Comparison of ENCODE assay signal across 8 cellular contexts in the genomic region with DNA sequence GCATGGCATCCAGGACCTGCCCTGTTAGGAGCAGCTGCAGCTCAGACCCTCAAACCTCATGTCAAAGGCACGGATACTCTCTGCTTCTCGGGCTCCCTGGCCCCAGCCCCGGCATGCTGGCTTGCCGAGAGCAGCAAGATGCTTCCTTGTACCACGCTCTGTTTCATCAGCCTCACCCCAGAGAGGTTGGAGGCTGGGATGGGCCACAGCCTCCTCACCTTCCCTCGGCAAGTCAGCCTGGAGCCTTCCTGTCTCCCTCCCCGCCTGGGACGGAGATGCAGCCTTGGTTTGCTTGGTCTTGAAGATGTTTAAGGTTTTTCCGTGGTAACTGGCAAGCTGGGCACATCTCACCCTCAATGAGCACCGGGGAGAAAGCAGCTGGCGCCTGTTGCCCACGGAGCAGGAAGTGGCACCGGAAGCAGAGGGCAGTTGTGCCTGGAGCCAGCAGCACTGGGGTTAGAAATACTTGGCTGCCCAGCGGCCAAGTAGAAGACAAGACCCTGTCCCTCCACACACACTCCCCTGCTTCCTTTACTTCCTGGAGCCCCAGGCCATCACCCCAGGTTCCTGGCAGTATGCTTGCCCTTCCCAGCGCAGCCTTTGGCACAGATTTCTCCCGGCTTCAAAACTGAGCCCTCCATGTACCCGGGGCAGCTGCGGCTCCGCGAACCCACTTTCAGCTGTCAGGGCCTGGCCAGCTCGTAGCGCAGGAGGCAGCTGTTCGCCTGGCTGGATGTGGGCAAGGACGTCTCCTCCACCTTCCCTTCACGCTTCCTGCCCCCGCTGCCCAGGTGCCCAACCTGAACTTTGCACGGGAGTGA. TPM values are rescaled to one million over a fixed set of nuclear protein-coding genes. Genes with fewer than 3 reads are reported as not detected.
DNase-seq lines count a peak whose midpoint lies in the region; ATAC-seq, FAIRE-seq and TF ChIP-seq lines count a peak whose summit lies in the region.
"Had no signal": no experiment of that assay in that cellular context is flagged by ENCODE, and none has a peak within 500 bp of the region (broad histone marks: within the 10 kb centered on the region; RNA-seq: fewer than 3 reads in every experiment).

No MANE protein-coding gene starts in this region.

- POLR2A ChIA-PET in OCI-LY7 (lab: Charles Lee), result interaction anchor here (1.0 kb wide), 1 partner anchor 96 kb away, joined by 3 read pairs; no protein-coding TSS in a partner anchor

- H3K4me1 ChIP-seq in OCI-LY7 (ENCODE audit: insufficient read depth, low read length, poor library complexity, severe bottlenecking) (peaks cover 35% of the 10 kb centered on the region), liver (ENCODE audit: control insufficient read depth in 4 of 4, insufficient read depth in 4 of 4, low read length in 3 of 4) (peaks cover 0 to 9% (median 0%) of the 10 kb centered on the region in 4 donors)

- H3K4me2 ChIP-seq in OCI-LY7 (ENCODE audit: low read length), result peak overlapping the region; percentile 10; the same call in 1 of the 2 replicates

- peak overlapping the region; percentile 79 for H3K27ac Mint-ChIP-seq in stimulated activated naive B cell treated with anti-CD40 and anti-IgM and Interleukin-4, amounts not matched to agents 10 μg/mL and 1 μg/mL and 100 μg/mL, for 72 hours

- H3K27ac ChIP-seq in OCI-LY7 (ENCODE audit: low read depth, low read length, poor library complexity, severe bottlenecking) (no peak overlapping the region), liver (ENCODE audit: low read depth in 1 of 2, low read length in 2 of 2) (peak overlapping the region in 1 of 2 donors; percentile 4)
- H3K27ac ChIP-seq: cardiac muscle cell had no signal

- H2AFZ ChIP-seq in OCI-LY7 (ENCODE audit: low read length), result peak overlapping the region; percentile 19; the same call in 1 of the 2 replicates

- H3K4me3 Mint-ChIP-seq in stimulated activated naive B cell treated with anti-CD40 and anti-IgM and Interleukin-4, amounts not matched to agents 10 μg/mL and 1 μg/mL and 100 μg/mL, for 72 hours, result peak overlapping the region; percentile 39 to 70

- H3K79me2 ChIP-seq in OCI-LY7 (ENCODE audit: insufficient read depth, low read depth, low read length), result no peaks in the 10 kb centered on the region

- no peaks in the 10 kb centered on the region for H4K20me1 ChIP-seq in OCI-LY7 (ENCODE audit: insufficient read depth, low read length)

- H3K27me3 Mint-ChIP-seq in stimulated activated naive B cell treated with anti-CD40 and anti-IgM and Interleukin-4, amounts not matched to agents 10 μg/mL and 1 μg/mL and 100 μg/mL, for 72 hours, result no peaks in the 10 kb centered on the region

- TF ChIP-seq CTCF in OCI-LY7 (conservative IDR thresholded peaks at IDR 0.05; ENCODE audit: low read length) (no peak), liver (IDR thresholded peaks at IDR 0.05; ENCODE audit: low read depth, low read length, missing input control) (no peak), D721Med (IDR thresholded peaks at IDR 0.05; ENCODE audit: insufficient read depth, missing control alignments) (no peak)

- peaks cover 22 to 23% of the 10 kb centered on the region in 2 donors for H3K4me1 Mint-ChIP-seq in stimulated activated naive B cell treated with anti-CD40 and anti-IgM and Interleukin-4, amounts not matched to agents 10 μg/mL and 1 μg/mL and 100 μg/mL, for 72 hours

- H3K9ac ChIP-seq in liver (ENCODE audit: low read depth in 1 of 2, low read length in 2 of 2), result no peak overlapping the region

- CTCF ChIA-PET in OCI-LY7 (lab: Charles Lee; ENCODE audit: unreplicated experiment), result no interaction called here

- no peaks in the 10 kb centered on the region for H3K9me2 ChIP-seq in OCI-LY7 (ENCODE audit: insufficient read depth, low read length)

- no peak for TF ChIP-seq RAD21 in liver (IDR thresholded peaks at IDR 0.05)

- intact Hi-C loops in OCI-LY7 (cut with micrococcal nuclease; ENCODE audit: unreplicated experiment), result loop anchor here (5.0 kb wide), 1 partner anchor 98 kb away; a partner anchor contains a TSS

- H3K4me3 ChIP-seq in OCI-LY7 (ENCODE audit: low read depth, low read length, poor library complexity, severe bottlenecking) (no peak overlapping the region), liver (ENCODE audit: low read depth in 1 of 3, low read length in 3 of 3) (no peak overlapping the region)
- H3K4me3 ChIP-seq: cardiac muscle cell had no signal

- H3K36me3 ChIP-seq in OCI-LY7 (ENCODE audit: insufficient read depth, low read length) (no peaks in the 10 kb centered on the region), liver (ENCODE audit: control insufficient read depth in 4 of 4, insufficient read depth in 3 of 4, low read depth in 1 of 4, low read length in 3 of 4) (no peaks in the 10 kb centered on the region)
- H3K36me3 ChIP-seq: cardiac muscle cell had no signal

- peak; percentile 45 to 58 for ATAC-seq in stimulated activated naive B cell treated with anti-CD40 and anti-IgM and Interleukin-4, amounts not matched to agents 10 μg/mL and 1 μg/mL and 100 μg/mL, for 72 hours (replicated peaks)
- no peak for ATAC-seq in HG03469 (IDR thresholded peaks at IDR 0.05; ENCODE audit: unreplicated experiment)

- no TSS peak for BruUV-seq in OCI-LY7 (replicated peaks; lab: Mats Ljungman, UMichigan)

- H3K9me3 ChIP-seq in OCI-LY7 (ENCODE audit: low read length) (no peaks in the 10 kb centered on the region), liver (ENCODE audit: control insufficient read depth in 4 of 4, low read length in 3 of 4) (no peaks in the 10 kb centered on the region)

- WGBS in liver, result 72% methylated on average over 27 of the region's 27 CpGs

- H3K9me3 Mint-ChIP-seq in stimulated activated naive B cell treated with anti-CD40 and anti-IgM and Interleukin-4, amounts not matched to agents 10 μg/mL and 1 μg/mL and 100 μg/mL, for 72 hours, result peaks cover 0 to 2% of the 10 kb centered on the region in 2 donors

- DNase-seq in OCI-LY7 (ENCODE audit: low spot score) (peak; percentile 31), D721Med (ENCODE audit: insufficient read length, low spot score) (no peak), foreskin melanocyte (no peak)
- DNase-seq in activated CD8-positive, alpha-beta memory T cell treated with anti-CD3 and anti-CD28 coated beads, Interleukin-2, amount 50 U/mL, for 4 hours, result peak; percentile 27
- no peak for DNase-seq in stimulated activated naive B cell treated with anti-CD40 and anti-IgM and Interleukin-4, amounts not matched to agents 10 μg/mL and 1 μg/mL and 100 μg/mL, for 72 hours

- H3K27me3 ChIP-seq in liver (ENCODE audit: control insufficient read depth in 4 of 4, insufficient read depth in 4 of 4, low read length in 3 of 4), result no peaks in the 10 kb centered on the region
- H3K27me3 ChIP-seq: cardiac muscle cell had no signal

- no peak for FAIRE-seq in D721Med (lab: Jason Lieb, UNC)

- H3K36me3 Mint-ChIP-seq in stimulated activated naive B cell treated with anti-CD40 and anti-IgM and Interleukin-4, amounts not matched to agents 10 μg/mL and 1 μg/mL and 100 μg/mL, for 72 hours, result no peaks in the 10 kb centered on the region

TF ChIP-seq in liver, 16 proteins besides CTCF, POLR2A, EP300 and RAD21:
- peak; percentile 31 to 67 for TF ChIP-seq HNF4A (conservative IDR thresholded peaks at IDR 0.05)
- no peak for TF ChIP-seq FOXA2 (IDR thresholded peaks at IDR 0.05)
- TF ChIP-seq RXRA (IDR thresholded peaks at IDR 0.05), result peak in 1 of 2 donors; percentile 15
TF ChIP-seq in liver: peak in this region for 2.

RNA-seq across cellular contexts. Expression of a gene that starts 17.4 kb away (rescaled TPM):
- total RNA-seq in OCI-LY7 (2014; rRNA removed; shearing (Covaris generic)), result not detected in 2 replicates
- 0.25 TPM in 1 of 2 replicates, not detected in the other for total RNA-seq in OCI-LY7 (2022)
- 1 to 10 TPM; 1.6 to 2.1 TPM for total RNA-seq in liver
- polyA plus RNA-seq in liver, result 1 to 10 TPM in 1 of 2 donors, under 1 TPM in 1; 0.60 to 2.4 TPM

Comparison
In these comparisons a context has a peak if more than half of its experiments do, and no peak if none do; other contexts are left out.
1. DNase-seq: peak in OCI-LY7 (single experiment) and activated CD8-positive, alpha-beta memory T cell treated with anti-CD3 and anti-CD28 coated beads, Interleukin-2, amount 50 U/mL, for 4 hours (single experiment); none in stimulated activated naive B cell treated with anti-CD40 and anti-IgM and Interleukin-4, amounts not matched to agents 10 μg/mL and 1 μg/mL and 100 μg/mL, for 72 hours (single experiment), D721Med (single experiment) and foreskin melanocyte (single experiment).